1 cellular context compared by ENCODE assay signal in the genomic region with DNA sequence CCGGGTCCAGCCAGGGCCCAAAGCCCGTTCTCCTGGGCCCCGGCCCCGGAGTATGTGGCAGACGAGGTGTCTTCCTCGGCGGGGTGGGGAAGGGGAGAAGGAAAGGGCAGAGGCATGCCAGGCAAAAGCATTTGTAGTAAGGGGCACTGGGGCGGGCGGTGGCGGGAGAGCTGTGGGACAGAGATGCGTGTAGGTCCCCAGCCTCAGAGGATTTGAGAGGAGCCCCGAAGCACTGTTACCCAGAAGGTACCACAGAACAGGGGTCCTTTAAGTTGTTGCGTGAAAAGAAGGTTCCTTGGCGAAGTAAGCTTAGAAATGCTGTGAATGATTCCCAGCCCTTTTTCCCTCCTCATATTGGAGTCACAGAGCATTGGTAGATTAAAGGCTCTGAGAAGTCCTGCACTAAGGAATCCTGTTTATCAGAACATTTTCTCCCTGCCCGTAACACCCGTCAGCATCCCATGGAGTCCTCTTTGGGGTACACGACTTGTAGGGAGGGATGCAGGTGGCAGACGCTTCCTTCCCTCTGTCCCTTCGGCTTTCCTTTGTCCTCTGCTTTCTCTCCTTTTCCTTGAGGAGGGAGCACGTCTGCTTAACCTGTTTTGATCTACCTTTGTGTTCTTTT.
TF ChIP-seq lines count a peak whose summit lies in the region.

No MANE protein-coding gene starts in this region.

TF ChIP-seq in HCT116, 20 proteins besides CTCF, POLR2A, EP300 and RAD21 (continued from another document):
- TF ChIP-seq, protein P1, sequence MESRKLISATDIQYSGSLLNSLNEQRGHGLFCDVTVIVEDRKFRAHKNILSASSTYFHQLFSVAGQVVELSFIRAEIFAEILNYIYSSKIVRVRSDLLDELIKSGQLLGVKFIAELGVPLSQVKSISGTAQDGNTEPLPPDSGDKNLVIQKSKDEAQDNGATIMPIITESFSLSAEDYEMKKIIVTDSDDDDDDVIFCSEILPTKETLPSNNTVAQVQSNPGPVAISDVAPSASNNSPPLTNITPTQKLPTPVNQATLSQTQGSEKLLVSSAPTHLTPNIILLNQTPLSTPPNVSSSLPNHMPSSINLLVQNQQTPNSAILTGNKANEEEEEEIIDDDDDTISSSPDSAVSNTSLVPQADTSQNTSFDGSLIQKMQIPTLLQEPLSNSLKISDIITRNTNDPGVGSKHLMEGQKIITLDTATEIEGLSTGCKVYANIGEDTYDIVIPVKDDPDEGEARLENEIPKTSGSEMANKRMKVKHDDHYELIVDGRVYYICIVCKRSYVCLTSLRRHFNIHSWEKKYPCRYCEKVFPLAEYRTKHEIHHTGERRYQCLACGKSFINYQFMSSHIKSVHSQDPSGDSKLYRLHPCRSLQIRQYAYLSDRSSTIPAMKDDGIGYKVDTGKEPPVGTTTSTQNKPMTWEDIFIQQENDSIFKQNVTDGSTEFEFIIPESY (IDR thresholded peaks at IDR 0.05; ENCODE audit: extremely low read depth, insufficient replicate concordance, low read length) = no peak
